In genomic region chr22:32269316-32269715, GRCh38 we compare ENCODE assay signal across 30 cellular contexts. TPM values are rescaled to one million over a fixed set of nuclear protein-coding genes. Genes with fewer than 3 reads are reported as not detected.
DNase-seq lines count a peak whose midpoint lies in the region; ATAC-seq, FAIRE-seq and TF ChIP-seq lines count a peak whose summit lies in the region.
"Had no signal": no experiment of that assay in that cellular context is flagged by ENCODE, and none has a peak within 500 bp of the region (broad histone marks: within the 10 kb centered on the region; RNA-seq: fewer than 3 reads in every experiment).

No MANE protein-coding gene starts in this region.

- CTCF ChIA-PET in K562 (lab: Yijun Ruan, JAX; ENCODE audit: low intra/inter-chr PET ratio): no interaction called here
- CTCF ChIA-PET in H1 (lab: Charles Lee; ENCODE audit: partially characterized antibody): interaction anchor here (0.9 to 1.5 kb wide), 10 partner anchors 46 to 292 kb away, joined by 3 to 5 read pairs (median 3); no protein-coding TSS in a partner anchor
- CTCF ChIA-PET in HEK293T (lab: Yijun Ruan, JAX): no interaction called here

- no peak overlapping the region for H3K4me3 ChIP-seq in K562
- no peak overlapping the region for H3K4me3 ChIP-seq in H1 (ENCODE audit: extremely low read depth in 1 of 4, insufficient read depth in 2 of 4, low read depth in 3 of 4, low read length in 4 of 4)
- no peak overlapping the region for H3K4me3 ChIP-seq in neuronal stem cell (ENCODE audit: low read length in 2 of 2)
- no peak overlapping the region for H3K4me3 ChIP-seq in right cardiac atrium (ENCODE audit: low read length)
- H3K4me3 ChIP-seq: BLaER1, GM12878 had no signal

- H3K4ac ChIP-seq in H1 (replicated peaks; ENCODE audit: insufficient read length, low read depth, low read length): no peak overlapping the region
- no peak overlapping the region for H3K4ac ChIP-seq in neuronal stem cell (ENCODE audit: low read length)

- H3K79me1 ChIP-seq in H1 (ENCODE audit: low read depth, low read length) (no peaks in the 10 kb centered on the region), neuronal stem cell (ENCODE audit: low read depth, low read length) (no peaks in the 10 kb centered on the region)

- H3K18ac ChIP-seq in H1 (ENCODE audit: extremely low read depth, low read length) (no peak overlapping the region), neuronal stem cell (ENCODE audit: low read length) (peak overlapping the region; percentile 87)

- H4K91ac ChIP-seq in H1 (replicated peaks; ENCODE audit: insufficient read length, low read length): peak overlapping the region; percentile 27
- H4K91ac ChIP-seq in neuronal stem cell (ENCODE audit: low read depth, low read length, poor library complexity): no peak overlapping the region

- no peak overlapping the region for H2BK5ac ChIP-seq in H1 (ENCODE audit: low read depth, low read length)
- H2BK5ac ChIP-seq in neuronal stem cell (ENCODE audit: low read length): no peak overlapping the region

- FAIRE-seq in K562 (lab: Jason Lieb, UNC) (no peak), H1 (lab: Jason Lieb, UNC) (no peak)
- FAIRE-seq: A204.1, GM12878, GM12892, GM18507 had no signal

- no peak for TF ChIP-seq EP300 in K562 (IDR thresholded peaks at IDR 0.05; ENCODE audit: low read length)
- no peak for TF ChIP-seq EP300 in H1 (IDR thresholded peaks at IDR 0.05; ENCODE audit: borderline replicate concordance in 1 of 2, low read depth in 2 of 2, low read length in 2 of 2)

- BruUV-seq in K562 (replicated peaks; lab: Mats Ljungman, UMichigan): no TSS peak

- no peak for TF ChIP-seq RAD21 in K562 (CRISPR knock-in tag; conservative IDR thresholded peaks at IDR 0.05 in 1 of 2, IDR thresholded peaks at IDR 0.05 in 1 of 2)
- TF ChIP-seq RAD21 in H1 (IDR thresholded peaks at IDR 0.05 in 1 of 2, conservative IDR thresholded peaks at IDR 0.05 in 1 of 2; ENCODE audit: low read depth in 2 of 2, low read length in 2 of 2): no peak

- WGBS in K562 (ENCODE audit: insufficient coverage, low coverage, missing lambda C conversion rate): 5% methylated on average over 15 of the region's 16 CpGs
- WGBS in H1 (ENCODE audit: extremely low coverage in 1 of 2, insufficient coverage in 1 of 2, insufficient read length in 1 of 2, insufficient replicate concordance in 2 of 2, low coverage in 1 of 2, low lambda C conversion rate in 2 of 2, missing lambda C conversion rate in 1 of 2), 2 experiments: 91% methylated on average over 16 of the region's 16 CpGs; no CpG with 5 or more reads in 1 of the 2 experiments
- WGBS in neuronal stem cell (ENCODE audit: extremely low coverage in 2 of 2, insufficient read length in 2 of 2, insufficient replicate concordance in 1 of 2), 2 donors: no CpG with 5 or more reads among the region's 16 CpGs
- WGBS in right cardiac atrium: 89% methylated on average over 16 of the region's 16 CpGs

- DNase-seq in K562 (ENCODE audit: extremely low read depth in 1 of 4, low spot score in 3 of 4) (no peak), H1 (ENCODE audit: low read depth in 1 of 2, low spot score in 2 of 2) (no peak), neuronal stem cell (ENCODE audit: low spot score) (no peak), HEK293T (ENCODE audit: extremely low spot score) (no peak), right cardiac atrium (no peak)
- DNase-seq: 8988T; ACHN; BE2C; C1 segment of cervical spinal cord; CD4-positive, alpha-beta memory T cell; CD4-positive, CD25-positive, alpha-beta regulatory T cell; CD8-positive, alpha-beta memory T cell; COR-L47; DMS 273 treated with DMSO at 0.1 percent for 48 hours; DMS153; DMS53; DMS79; DND-41; EL; GDM1 had no signal

- intact Hi-C loops in K562 (cut with micrococcal nuclease): loop anchor here (5.0 kb wide), 1 partner anchor 292 kb away; no protein-coding TSS in a partner anchor
- intact Hi-C loops in right cardiac atrium (cut with DNase I): loop anchor here (5.0 to 10.0 kb wide), 6 partner anchors 165 to 297 kb away; no protein-coding TSS in a partner anchor

- H2BK20ac ChIP-seq in H1 (ENCODE audit: low read length): no peak overlapping the region

- no peaks in the 10 kb centered on the region for H3K23me2 ChIP-seq in H1 (ENCODE audit: low read depth, low read length)

- H2BK120ac ChIP-seq in H1 (replicated peaks; ENCODE audit: low read depth, low read length) (no peak overlapping the region), neuronal stem cell (ENCODE audit: low read depth, low read length) (no peak overlapping the region)

- ATAC-seq in K562 (no peak), GM21526 (IDR thresholded peaks at IDR 0.05; ENCODE audit: low FRiP score, unreplicated experiment) (no peak), right cardiac atrium (no peak)
- ATAC-seq: GM12878 had no signal

- H2BK12ac ChIP-seq in H1 (ENCODE audit: low read depth, low read length) (peak overlapping the region; percentile 39; the same call in 1 of the 2 replicates), neuronal stem cell (ENCODE audit: low read length) (peak overlapping the region; percentile 32)

- TF ChIP-seq POLR2A in K562 (conservative IDR thresholded peaks at IDR 0.05) (no peak), H1 (IDR thresholded peaks at IDR 0.05; ENCODE audit: control extremely low read depth in 1 of 2, low read depth in 2 of 2, low read length in 2 of 2) (no peak)

- no peaks in the 10 kb centered on the region for H3K36me3 ChIP-seq in K562 (ENCODE audit: control insufficient read depth, insufficient read depth, low read length)
- no peaks in the 10 kb centered on the region for H3K36me3 ChIP-seq in H1 (ENCODE audit: control insufficient read depth in 2 of 4, insufficient read depth in 4 of 4, low read length in 3 of 4)
- H3K36me3 ChIP-seq in neuronal stem cell (replicated peaks in 1 of 2; ENCODE audit: control insufficient read depth in 2 of 2, insufficient read depth in 2 of 2, low read length in 2 of 2): peaks cover 2 to 3% of the 10 kb centered on the region in 2 donors
- H3K36me3 ChIP-seq: BE2C, BLaER1 had no signal

- H3K4me1 ChIP-seq in K562 (replicated peaks in 1 of 2; ENCODE audit: control insufficient read depth in 2 of 2, insufficient read depth in 2 of 2, low read length in 2 of 2) (no peaks in the 10 kb centered on the region; a peak in 1 of 5 replicates), H1 (replicated peaks in 1 of 4; ENCODE audit: control insufficient read depth in 3 of 4, insufficient read depth in 4 of 4, low read length in 3 of 4) (no peaks in the 10 kb centered on the region), neuronal stem cell (ENCODE audit: control insufficient read depth in 2 of 2, insufficient read depth in 1 of 2, low read depth in 1 of 2, low read length in 2 of 2) (no peaks in the 10 kb centered on the region), right cardiac atrium (ENCODE audit: control insufficient read depth, insufficient read depth, low read length) (no peaks in the 10 kb centered on the region)
- H3K4me1 ChIP-seq: BE2C had no signal

- H2AFZ ChIP-seq in K562 (ENCODE audit: low read depth, low read length): no peak overlapping the region
- no peak overlapping the region for H2AFZ ChIP-seq in H1 (ENCODE audit: low read length)
- H2AFZ ChIP-seq in neuronal stem cell (ENCODE audit: low read length): no peak overlapping the region

- in situ Hi-C loops in K562 (cut with MboI): loop anchor here (5.0 kb wide), 1 partner anchor 292 kb away; no protein-coding TSS in a partner anchor

- H4K20me1 ChIP-seq in K562 (replicated peaks; ENCODE audit: control insufficient read depth, insufficient read depth, low read length) (no peaks in the 10 kb centered on the region), H1 (replicated peaks in 1 of 2; ENCODE audit: control insufficient read depth in 1 of 2, insufficient read depth in 2 of 2, low read length in 2 of 2) (peaks cover 0 to 2% of the 10 kb centered on the region in 2 experiments)
- H4K20me1 ChIP-seq: BLaER1 had no signal

- POLR2A ChIA-PET in K562 (lab: Yijun Ruan, JAX) (no interaction called here), H1 (lab: Charles Lee; ENCODE audit: partially characterized antibody) (no interaction called here), HEK293T (lab: Yijun Ruan, JAX) (no interaction called here)

- no peak for TF ChIP-seq CTCF in K562 (IDR thresholded peaks at IDR 0.05 in 2 of 3, conservative IDR thresholded peaks at IDR 0.05 in 1 of 3; ENCODE audit: insufficient read depth in 2 of 3, low read depth in 1 of 3, low read length in 3 of 3)
- no peak for TF ChIP-seq CTCF in H1 (IDR thresholded peaks at IDR 0.05; ENCODE audit: control extremely low read depth in 1 of 3, insufficient read depth in 1 of 3, low read depth in 1 of 3, low read length in 3 of 3)

- H2AK5ac ChIP-seq in H1 (ENCODE audit: low read depth, low read length) (no peak overlapping the region), neuronal stem cell (ENCODE audit: low read depth, low read length) (no peak overlapping the region)

- H3K79me2 ChIP-seq in K562 (ENCODE audit: control insufficient read depth, insufficient read depth, low read length) (no peaks in the 10 kb centered on the region), H1 (ENCODE audit: control insufficient read depth in 1 of 2, insufficient read depth in 2 of 2, low read length in 2 of 2) (no peaks in the 10 kb centered on the region)

- H3K27me3 ChIP-seq in K562 (ENCODE audit: control insufficient read depth in 2 of 2, insufficient read depth in 2 of 2, low read length in 2 of 2) (peaks cover 20 to 40% of the 10 kb centered on the region in 2 experiments; a peak in 4 of 5 replicates), H1 (replicated peaks in 1 of 4; ENCODE audit: control insufficient read depth in 3 of 4, extremely low read depth in 1 of 4, insufficient read depth in 3 of 4, low read length in 3 of 4) (no peaks in the 10 kb centered on the region; a peak in 1 of 7 replicates), neuronal stem cell (ENCODE audit: control insufficient read depth in 3 of 3, insufficient read depth in 3 of 3, low read depth in 1 of 3, low read length in 3 of 3) (no peaks in the 10 kb centered on the region), right cardiac atrium (ENCODE audit: control insufficient read depth, insufficient read depth) (no peaks in the 10 kb centered on the region)
- H3K27me3 ChIP-seq: BE2C, BLaER1 had no signal

- H3K27ac ChIP-seq in K562 (ENCODE audit: extremely low read depth, low read depth, low read length) (no peak overlapping the region), H1 (ENCODE audit: low read depth, low read length) (no peak overlapping the region), neuronal stem cell (replicated peaks; ENCODE audit: low read length) (no peak overlapping the region), right cardiac atrium (ENCODE audit: low read length) (no peak overlapping the region)
- H3K27ac ChIP-seq: BLaER1 had no signal

- H4K5ac ChIP-seq in H1 (ENCODE audit: insufficient read length, low read depth, low read length): no peak overlapping the region

- H2BK15ac ChIP-seq in H1 (ENCODE audit: low read length) (no peak overlapping the region), neuronal stem cell (ENCODE audit: low read length) (peak overlapping the region; percentile 40)

- H3K9me1 ChIP-seq in K562 (ENCODE audit: control insufficient read depth, insufficient read depth, low read length): peaks cover 3% of the 10 kb centered on the region

- H3K14ac ChIP-seq in H1 (ENCODE audit: insufficient read length) (no peak overlapping the region), neuronal stem cell (ENCODE audit: low read length) (peak overlapping the region; percentile 77)

- H3K23ac ChIP-seq in H1 (ENCODE audit: insufficient read length) (no peak overlapping the region), neuronal stem cell (ENCODE audit: low read depth, low read length, poor library complexity) (peak overlapping the region; percentile 94)

- H3K4me2 ChIP-seq in K562 (ENCODE audit: insufficient read depth, low read length) (no peak overlapping the region), H1 (ENCODE audit: insufficient read depth in 1 of 2, low read depth in 2 of 2, low read length in 2 of 2) (no peak overlapping the region), neuronal stem cell (ENCODE audit: insufficient read depth, low read length, poor library complexity, severe bottlenecking) (no peak overlapping the region)
- H3K4me2 ChIP-seq: BLaER1 had no signal

- H3K9ac ChIP-seq in K562 (ENCODE audit: insufficient read depth in 1 of 2, low read depth in 2 of 2, low read length in 2 of 2) (no peak overlapping the region), H1 (replicated peaks in 1 of 4; ENCODE audit: extremely low read depth in 1 of 4, low read depth in 3 of 4, low read length in 3 of 4) (no peak overlapping the region), neuronal stem cell (ENCODE audit: low read depth, low read length, poor library complexity) (no peak overlapping the region)
- H3K9ac ChIP-seq: BLaER1 had no signal

- no peak overlapping the region for H3K56ac ChIP-seq in H1 (replicated peaks; ENCODE audit: insufficient read length, low read depth, low read length)

- no peak overlapping the region for H4K8ac ChIP-seq in H1 (ENCODE audit: extremely low read depth, insufficient read depth, low read length)
- H4K8ac ChIP-seq in neuronal stem cell (ENCODE audit: low read depth, low read length): peak overlapping the region; percentile 89

- H3K9me3 ChIP-seq in K562 (replicated peaks; ENCODE audit: control insufficient read depth, insufficient read depth, low read depth, low read length) (no peaks in the 10 kb centered on the region), H1 (ENCODE audit: insufficient read depth in 2 of 2, low read depth in 1 of 2, low read length in 1 of 2) (no peaks in the 10 kb centered on the region), neuronal stem cell (replicated peaks in 1 of 2; ENCODE audit: control insufficient read depth in 2 of 2, insufficient read depth in 1 of 2, low read depth in 1 of 2, low read length in 2 of 2) (no peaks in the 10 kb centered on the region), right cardiac atrium (ENCODE audit: control insufficient read depth, low read length) (no peaks in the 10 kb centered on the region)
- H3K9me3 ChIP-seq: BE2C, BLaER1 had no signal

RNA-seq across cellular contexts. Expression of gene SLC5A4, which starts 14.2 kb away (rescaled TPM):
- not detected in 2 replicates for total RNA-seq in K562 (2011; cell fraction: chromatin; rRNA removed; ENCODE audit: low replicate concordance)
- total RNA-seq in K562 (2011; cell fraction: nucleolus; rRNA removed): not detected in 2 replicates
- not detected in 2 replicates for total RNA-seq in K562 (2011; cell fraction: nucleoplasm; rRNA removed)
- total RNA-seq in K562 (2014; rRNA removed): not detected in 2 replicates
- not detected in 2 replicates for total RNA-seq in K562 (2014; rRNA removed; fragmentation: Illumina TruSeq; extraction: Trizol)
- not detected in 2 replicates for total RNA-seq in K562 (2015; rRNA removed; fragmentation: Illumina TruSeq; extraction: Trizol)
- not detected in 2 replicates for total RNA-seq in K562 (2021)
- not detected in 2 replicates for polyA plus RNA-seq in K562 (2011; rRNA removed)
- not detected in 2 replicates for polyA plus RNA-seq in K562 (2011; cell fraction: cytosol; rRNA removed)
- not detected in 2 replicates for polyA plus RNA-seq in K562 (2011; cell fraction: nucleus; rRNA removed)
- not detected in 2 replicates for polyA plus RNA-seq in K562 (2012)
- not detected in 2 replicates for polyA plus RNA-seq in K562 (2014; fragmentation: Illumina TruSeq; extraction: Trizol)
- not detected for polyA plus RNA-seq in K562 (2014; fragmentation: Nextera tagmentation; extraction: Ambion mirVana)
- polyA plus RNA-seq in K562 (2014; rRNA removed): 0.22 TPM in 1 of 2 replicates, not detected in the other
- polyA minus RNA-seq in K562 (2011; rRNA and poly(A)+ RNA removed): not detected in 2 replicates
- not detected in 2 replicates for polyA minus RNA-seq in K562 (2011; cell fraction: cytosol; rRNA and poly(A)+ RNA removed)
- polyA minus RNA-seq in K562 (2011; cell fraction: nucleus; rRNA and poly(A)+ RNA removed): not detected in 2 replicates
- not detected in 2 replicates for total RNA-seq in H1 (2021; fragmentation: NEBNext Ultra II Directional; extraction: Animal tissue kit (Norgen Biotek cat#: 25700))
- polyA plus RNA-seq in H1 (2011; rRNA removed): 0.06 and 0.17 TPM in 2 replicates
- 0.10 TPM for polyA plus RNA-seq in H1 (2011; cell fraction: cytosol; rRNA removed)
- polyA plus RNA-seq in H1 (2011; cell fraction: nucleus; rRNA removed): 0.24 TPM
- polyA plus RNA-seq in H1 (2012, experiment 1 of 2): 0.15 TPM in 2 of 4 replicates, not detected in the others
- polyA plus RNA-seq in H1 (2012, experiment 2 of 2): not detected
- polyA plus RNA-seq in H1 (2013, experiment 1 of 2): 0.10 TPM
- polyA plus RNA-seq in H1 (2013, experiment 2 of 2): 0.02 TPM
- polyA minus RNA-seq in H1 (2011; rRNA and poly(A)+ RNA removed): 0.71 and 0.82 TPM in 2 replicates
- polyA minus RNA-seq in H1 (2011; cell fraction: cytosol; rRNA and poly(A)+ RNA removed): not detected
- polyA minus RNA-seq in H1 (2011; cell fraction: nucleus; rRNA and poly(A)+ RNA removed): 0.40 TPM
- polyA plus RNA-seq in neuronal stem cell (2013, experiment 1 of 2): 0.04 TPM
- polyA plus RNA-seq in neuronal stem cell (2013, experiment 2 of 2): 0.06 TPM
- total RNA-seq in right cardiac atrium: 1 to 10 TPM in 1 of 4 donors, under 1 TPM in 2, not detected in 1; 0.31 to 1.0 (median 0.32) TPM
- polyA plus RNA-seq in right cardiac atrium: 0.36 TPM
- total RNA-seq: CD4-positive, alpha-beta memory T cell; CD4-positive, CD25-positive, alpha-beta regulatory T cell; CD8-positive, alpha-beta memory T cell; Daoy; G401; GM12878 had no signal
- polyA plus RNA-seq: AG04450; CD14-positive monocyte; CD4-positive, alpha-beta memory T cell; CD4-positive, CD25-positive, alpha-beta regulatory T cell; CD8-positive, alpha-beta memory T cell; GM12878 had no signal

Comparison
In these comparisons a context has a peak if more than half of its experiments do, and no peak if none do; other contexts are left out.
1. Of the 49 proteins assayed by ChIP-seq in both K562 and H1: peak only in K562: MAX; only in H1: none; in both: none; in neither: 48.